20 cellular contexts compared by ENCODE assay signal in genomic region chr22:25193130-25193529, GRCh38. TPM values are rescaled to one million over a fixed set of nuclear protein-coding genes. Genes with fewer than 3 reads are reported as not detected.
"Had no signal": no experiment of that assay in that cellular context is flagged by ENCODE, and none has a peak within 500 bp of the region (broad histone marks: within the 10 kb centered on the region; RNA-seq: fewer than 3 reads in every experiment).

No MANE protein-coding gene starts in this region.

- ATAC-seq: gastrocnemius medialis, heart right ventricle had no signal

- H3K27ac ChIP-seq: epithelial cell of prostate, esophagus muscularis mucosa, gastrocnemius medialis, heart right ventricle, left ventricle myocardium inferior, right atrium auricular region, thyroid gland, uterus had no signal

- H3K27me3 ChIP-seq: esophagus muscularis mucosa, gastrocnemius medialis, heart right ventricle, right atrium auricular region, thyroid gland, uterus had no signal

- H3K4me3 ChIP-seq: esophagus muscularis mucosa, gastrocnemius medialis, heart right ventricle, left ventricle myocardium inferior, lung, right atrium auricular region, smooth muscle cell, thyroid gland, uterus had no signal

- DNase-seq: cortex of kidney; effector memory CD4-positive, alpha-beta T cell; gastrocnemius medialis; heart right ventricle; kidney glomerular epithelial cell; left ventricle myocardium inferior; mesenchymal stem cell; midbrain; naive B cell; stimulated activated CD4-positive, alpha-beta T cell treated with anti-CD3 and anti-CD28 coated beads, Interleukin-2, amount 100 ng/mL, for 48 hours; stimulated activated naive CD4-positive, alpha-beta T cell treated with Interleukin-2 at 50 U/mL for 16 hours; thyroid gland; uterus had no signal

- H3K36me3 ChIP-seq: uterus had no signal

- H3K9me3 ChIP-seq: esophagus muscularis mucosa, gastrocnemius medialis, heart right ventricle, left ventricle myocardium inferior, right atrium auricular region, thyroid gland, uterus had no signal

- H3K4me1 ChIP-seq: esophagus muscularis mucosa, gastrocnemius medialis, heart right ventricle, left ventricle myocardium inferior, right atrium auricular region, uterus had no signal

RNA-seq across cellular contexts. Expression of gene CRYBB3, which starts 6.5 kb away (rescaled TPM):
- total RNA-seq: esophagus muscularis mucosa, fibroblast of villous mesenchyme, gastrocnemius medialis, left ventricle myocardium inferior, lung, omental fat pad, right atrium auricular region, smooth muscle cell, thyroid gland, uterus had no signal

RNA-seq across cellular contexts. Expression of gene CRYBB2, which starts 26.3 kb away (rescaled TPM):
- total RNA-seq: fibroblast of villous mesenchyme, gastrocnemius medialis, heart right ventricle, left ventricle myocardium inferior, omental fat pad, right atrium auricular region, smooth muscle cell, uterus had no signal
